In genomic region chr6:158083687-158084325, GRCh38 we compare ENCODE assay signal across 21 cellular contexts.
DNase-seq lines count a peak whose midpoint lies in the region; TF ChIP-seq lines count a peak whose summit lies in the region.
"Had no signal": no experiment of that assay in that cellular context is flagged by ENCODE, and none has a peak within 500 bp of the region (broad histone marks: within the 10 kb centered on the region; RNA-seq: fewer than 3 reads in every experiment).

No MANE protein-coding gene starts in this region.

- H3K4me3 ChIP-seq in right atrium auricular region (no peak overlapping the region), HL-60 (replicated peaks; ENCODE audit: insufficient read depth, low read length) (no peak overlapping the region)
- H3K4me3 ChIP-seq: SJCRH30 had no signal

- peaks cover 32% of the 10 kb centered on the region for H3K4me1 Mint-ChIP-seq in osteocyte (ENCODE audit: unreplicated experiment)
- H3K4me1 Mint-ChIP-seq: CD4-positive, alpha-beta memory T cell had no signal

- H3K9me3 ChIP-seq in right atrium auricular region: no peaks in the 10 kb centered on the region
- H3K9me3 ChIP-seq: BE2C, Caco-2, SJCRH30 had no signal

- H3K27ac ChIP-seq in right atrium auricular region (no peak overlapping the region), HL-60 (replicated peaks) (peak overlapping the region; percentile 78)
- H3K27ac ChIP-seq: SJCRH30 had no signal

- no peaks in the 10 kb centered on the region for H3K9me3 Mint-ChIP-seq in osteocyte (ENCODE audit: unreplicated experiment)
- H3K9me3 Mint-ChIP-seq: CD4-positive, alpha-beta memory T cell had no signal

- peaks cover 64% of the 10 kb centered on the region for H3K36me3 Mint-ChIP-seq in osteocyte (ENCODE audit: unreplicated experiment)

- peaks cover 67% of the 10 kb centered on the region for H3K36me3 ChIP-seq in right atrium auricular region
- H3K36me3 ChIP-seq: BE2C had no signal

- H3K4me1 ChIP-seq in right atrium auricular region: no peaks in the 10 kb centered on the region
- H3K4me1 ChIP-seq: BE2C, Caco-2, SJCRH30 had no signal

- no peaks in the 10 kb centered on the region for H3K27me3 Mint-ChIP-seq in osteocyte (ENCODE audit: unreplicated experiment)
- H3K27me3 Mint-ChIP-seq: CD4-positive, alpha-beta memory T cell had no signal

- H3K27me3 ChIP-seq in right atrium auricular region (no peaks in the 10 kb centered on the region), HL-60 (ENCODE audit: insufficient read depth, poor library complexity, severe bottlenecking) (no peaks in the 10 kb centered on the region)
- H3K27me3 ChIP-seq: BE2C, SJCRH30 had no signal

- H3K27ac Mint-ChIP-seq in osteocyte (ENCODE audit: unreplicated experiment): peak overlapping the region; percentile 28

- H3K4me3 Mint-ChIP-seq in osteocyte (ENCODE audit: unreplicated experiment): no peak overlapping the region
- H3K4me3 Mint-ChIP-seq: CD4-positive, alpha-beta memory T cell had no signal

- intact Hi-C loops in cardiac septum (cut with DNase I): no loop called here

- peak; percentile 59 for DNase-seq in cardiac septum (ENCODE audit: low spot score)
- DNase-seq in right atrium auricular region (ENCODE audit: low spot score): no peak
- DNase-seq in HL-60 (ENCODE audit: low read depth in 1 of 2, low spot score in 1 of 2): no peak
- peak; percentile 20 for DNase-seq in dermis blood vessel endothelial cell
- DNase-seq in osteocyte (ENCODE audit: extremely low spot score, unreplicated experiment): no peak
- no peak for DNase-seq in NCI-H1436 (lab: John Stamatoyannopoulos, UW)
- no peak for DNase-seq in HuH-7.5 (ENCODE audit: low spot score)
- DNase-seq in T1000 (lab: John Stamatoyannopoulos, UW): no peak
- DNase-seq: BE2C; Caco-2; CD4-positive, alpha-beta memory T cell; DMS 273 treated with DMSO at 0.1 percent for 48 hours; DMS79 treated with DMSO at 0.1 percent for 48 hours; KG1; NCI-H1105; NCI-H2029 treated with DMSO at 0.1 percent for 48 hours; NCI-H2171 treated with DMSO at 0.1 percent for 48 hours; NCI-H446; NCI-H526; OCI-M1; SJCRH30 had no signal

- TF ChIP-seq CTCF in right atrium auricular region (IDR thresholded peaks at IDR 0.05) (no peak), HL-60 (IDR thresholded peaks at IDR 0.05; ENCODE audit: insufficient read depth, low read length) (no peak), osteocyte (IDR thresholded peaks at IDR 0.05) (no peak)

Comparison
In these comparisons a context has a peak if more than half of its experiments do, and no peak if none do; other contexts are left out.
1. DNase-seq: peak in cardiac septum (single experiment) and dermis blood vessel endothelial cell (single experiment); none in right atrium auricular region (single experiment), HL-60 (0 of 2), osteocyte (single experiment), NCI-H1436 (single experiment), HuH-7.5 (single experiment) and T1000 (single experiment).